Comparison of ENCODE assay signal across 20 cellular contexts in the genomic region with DNA sequence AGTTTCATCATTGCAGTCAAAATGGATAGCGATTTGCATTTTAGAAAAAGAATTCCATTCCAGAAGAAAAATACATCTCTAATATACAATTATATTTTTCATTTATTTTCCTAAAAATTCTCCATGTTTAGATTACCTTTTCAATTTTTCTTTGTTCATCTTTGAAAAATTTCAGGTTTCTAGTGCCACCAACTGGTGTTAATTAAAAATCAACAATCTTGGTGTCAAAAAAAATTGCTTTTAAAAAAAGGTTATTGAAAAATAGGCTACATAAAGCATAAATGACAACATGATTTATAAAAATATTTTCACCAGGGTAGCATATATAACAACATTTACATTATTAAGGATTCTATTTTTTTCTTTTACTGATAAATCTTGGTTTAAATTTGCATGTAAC. TPM values are rescaled to one million over a fixed set of nuclear protein-coding genes. Genes with fewer than 3 reads are reported as not detected.
"Had no signal": no experiment of that assay in that cellular context is flagged by ENCODE, and none has a peak within 500 bp of the region (broad histone marks: within the 10 kb centered on the region; RNA-seq: fewer than 3 reads in every experiment).

No MANE protein-coding gene starts in this region.

- ATAC-seq: activated naive CD4-positive, alpha-beta T cell treated with anti-CD3 and anti-CD28 coated beads, Interleukin-2, amount 50 U/mL, for 72 hours; body of pancreas; esophagus mucosa; left lung; mucosa of descending colon; natural killer cell; T-cell had no signal

- H3K27me3 ChIP-seq: body of pancreas, left lung, sigmoid colon, uterus had no signal

- H3K4me3 ChIP-seq: body of pancreas, left lung, mucosa of descending colon, sigmoid colon, thoracic aorta, uterus had no signal

- H3K4me1 ChIP-seq: body of pancreas, left lung, sigmoid colon, uterus had no signal

- H3K27ac ChIP-seq: body of pancreas, left lung, sigmoid colon, thoracic aorta, uterus had no signal

- DNase-seq: activated B cell treated with CpG ODN at 0.5 μM for 24 hours; activated CD4-positive, alpha-beta T cell treated with anti-CD3 and anti-CD28 coated beads, Interleukin-2, amount 10 ng/mL, durations not matched to agents 24 days and 14 days; activated effector memory CD4-positive, alpha-beta T cell treated with anti-CD3 and anti-CD28 coated beads, Interleukin-2, amount 50 U/mL, for 16 hours; activated T-cell treated with anti-CD3 and anti-CD28 coated beads, Interleukin-2, amount 50 U/mL, for 24 hours; amniotic stem cell; body of pancreas; central memory CD4-positive, alpha-beta T cell; head of caudate nucleus; left lung; mucosa of descending colon; natural killer cell; sigmoid colon; stimulated activated CD4-positive, alpha-beta T cell treated with anti-CD3 and anti-CD28 coated beads, Interleukin-4, amount 100 ng/mL, for 24 hours; T-cell; T1000; uterus had no signal

- H3K36me3 ChIP-seq: uterus had no signal

- H3K9me3 ChIP-seq: body of pancreas, left lung, mucosa of descending colon, sigmoid colon, thoracic aorta, uterus had no signal

RNA-seq across cellular contexts. Expression of a gene that starts 58.1 kb away (rescaled TPM):
- total RNA-seq: esophagus mucosa, pulmonary artery endothelial cell had no signal
